ENCODE assay signal across 19 cellular contexts in the genomic region with DNA sequence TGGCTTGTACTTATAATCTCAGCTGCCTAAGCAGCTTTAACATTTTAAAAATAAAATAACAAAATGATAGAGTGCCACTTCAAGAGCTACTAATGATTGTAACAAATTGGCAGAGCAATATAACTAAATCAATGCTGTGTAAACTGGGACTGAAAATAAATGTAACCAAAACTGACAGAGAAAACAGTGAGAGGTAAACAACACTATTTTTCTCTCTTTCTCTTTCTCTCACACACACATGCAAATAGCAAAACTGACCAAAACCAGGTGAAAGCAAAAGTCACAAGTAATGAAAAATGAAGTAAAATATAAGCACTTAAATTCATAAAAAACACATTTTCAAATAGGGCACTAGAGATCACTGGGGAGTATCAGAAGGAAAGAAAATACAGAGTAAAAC.
DNase-seq lines count a peak whose midpoint lies in the region; ATAC-seq and TF ChIP-seq lines count a peak whose summit lies in the region.
"Had no signal": no experiment of that assay in that cellular context is flagged by ENCODE, and none has a peak within 500 bp of the region (broad histone marks: within the 10 kb centered on the region; RNA-seq: fewer than 3 reads in every experiment).

No MANE protein-coding gene starts in this region.

- DNase-seq in activated naive CD4-positive, alpha-beta T cell treated with anti-CD3 and anti-CD28 coated beads, Interleukin-2, amount 10 ng/mL, durations not matched to agents 7 days and 5 days = no peak
- no peak for DNase-seq in activated naive CD4-positive, alpha-beta T cell treated with anti-CD3 and anti-CD28 coated beads, Interleukin-2, amount 50 U/mL, for 72 hours (ENCODE audit: low spot score in 2 of 2)
- no peak for DNase-seq in GM23338 (ENCODE audit: low spot score)
- DNase-seq in stimulated activated naive CD8-positive, alpha-beta T cell treated with anti-CD3 and anti-CD28 coated beads, Interleukin-15, amount 100 ng/mL, for 72 hours = no peak
- no peak for DNase-seq in NCI-H345 (lab: John Stamatoyannopoulos, UW)
- DNase-seq in EL = no peak
- DNase-seq: activated CD4-positive, CD25-positive, alpha-beta regulatory T cell treated with anti-CD3 and anti-CD28 coated beads, Interleukin-2, amount 50 U/mL, for 72 hours; body of pancreas; left ventricle myocardium inferior; NCI-H1694 treated with DMSO at 0.1 percent for 48 hours; NCI-H2227 treated with DMSO at 0.1 percent for 48 hours; NCI-H82; sigmoid colon; stimulated activated CD8-positive, alpha-beta memory T cell treated with anti-CD3 and anti-CD28 coated beads, Interleukin-4, amount 100 ng/mL, for 48 hours had no signal

- no peaks in the 10 kb centered on the region for H3K4me1 ChIP-seq in GM23338 (ENCODE audit: insufficient read depth)
- H3K4me1 ChIP-seq: body of pancreas, sigmoid colon had no signal

- H2AFZ ChIP-seq in GM23338 = no peak overlapping the region

- H3K9me3 Mint-ChIP-seq in activated naive CD4-positive, alpha-beta T cell treated with anti-CD3 and anti-CD28 coated beads, Interleukin-2, amount 10 ng/mL, durations not matched to agents 7 days and 5 days = no peaks in the 10 kb centered on the region
- H3K9me3 Mint-ChIP-seq in activated naive CD4-positive, alpha-beta T cell treated with anti-CD3 and anti-CD28 coated beads, Interleukin-2, amount 50 U/mL, for 72 hours = no peaks in the 10 kb centered on the region
- no peaks in the 10 kb centered on the region for H3K9me3 Mint-ChIP-seq in GM23338
- no peaks in the 10 kb centered on the region for H3K9me3 Mint-ChIP-seq in activated T-helper 17 cell treated with anti-CD3 and anti-CD28 coated beads, Interleukin-2, amount 50 U/mL, for 72 hours
- H3K9me3 Mint-ChIP-seq in stimulated activated naive CD8-positive, alpha-beta T cell treated with anti-CD3 and anti-CD28 coated beads, Interleukin-15, amount 100 ng/mL, for 72 hours = no peaks in the 10 kb centered on the region
- H3K9me3 Mint-ChIP-seq: CD14-positive monocyte, neural crest cell had no signal

- H3K27me3 ChIP-seq in GM23338 (ENCODE audit: insufficient read depth) = no peaks in the 10 kb centered on the region
- H3K27me3 ChIP-seq: body of pancreas, sigmoid colon had no signal

- H3K27me3 Mint-ChIP-seq in activated naive CD4-positive, alpha-beta T cell treated with anti-CD3 and anti-CD28 coated beads, Interleukin-2, amount 10 ng/mL, durations not matched to agents 7 days and 5 days = no peaks in the 10 kb centered on the region
- peaks cover 1% of the 10 kb centered on the region for H3K27me3 Mint-ChIP-seq in GM23338 (ENCODE audit: insufficient read depth, low read depth, poor library complexity)
- H3K27me3 Mint-ChIP-seq in activated T-helper 17 cell treated with anti-CD3 and anti-CD28 coated beads, Interleukin-2, amount 50 U/mL, for 72 hours = no peaks in the 10 kb centered on the region
- H3K27me3 Mint-ChIP-seq in stimulated activated naive CD8-positive, alpha-beta T cell treated with anti-CD3 and anti-CD28 coated beads, Interleukin-15, amount 100 ng/mL, for 72 hours = no peaks in the 10 kb centered on the region
- H3K27me3 Mint-ChIP-seq: progenitor cell of endocrine pancreas had no signal

- no peak overlapping the region for H3K4me3 ChIP-seq in GM23338
- H3K4me3 ChIP-seq: body of pancreas, left ventricle myocardium inferior, sigmoid colon had no signal

- H3K36me3 ChIP-seq in GM23338 (ENCODE audit: insufficient read depth) = no peaks in the 10 kb centered on the region
- H3K36me3 ChIP-seq: left ventricle myocardium inferior had no signal

- peaks cover 17% of the 10 kb centered on the region for H3K4me1 Mint-ChIP-seq in activated naive CD4-positive, alpha-beta T cell treated with anti-CD3 and anti-CD28 coated beads, Interleukin-2, amount 10 ng/mL, durations not matched to agents 7 days and 5 days
- peaks cover 3% of the 10 kb centered on the region; the same call in 1 of the 3 replicates for H3K4me1 Mint-ChIP-seq in GM23338
- H3K4me1 Mint-ChIP-seq in activated T-helper 17 cell treated with anti-CD3 and anti-CD28 coated beads, Interleukin-2, amount 50 U/mL, for 72 hours = peaks cover 10% of the 10 kb centered on the region
- H3K4me1 Mint-ChIP-seq in stimulated activated naive CD8-positive, alpha-beta T cell treated with anti-CD3 and anti-CD28 coated beads, Interleukin-15, amount 100 ng/mL, for 72 hours = peaks cover 17% of the 10 kb centered on the region
- H3K4me1 Mint-ChIP-seq: neural crest cell had no signal

- no peak overlapping the region for H3K27ac ChIP-seq in GM23338 (ENCODE audit: low read depth)
- H3K27ac ChIP-seq: body of pancreas, left ventricle myocardium inferior, sigmoid colon had no signal

- no peak for ATAC-seq in activated naive CD4-positive, alpha-beta T cell treated with anti-CD3 and anti-CD28 coated beads, Interleukin-2, amount 50 U/mL, for 72 hours
- ATAC-seq in GM23338 = no peak
- no peak for ATAC-seq in activated T-helper 17 cell treated with anti-CD3 and anti-CD28 coated beads, Interleukin-2, amount 50 U/mL, for 72 hours (replicated peaks)
- no peak for ATAC-seq in stimulated activated naive CD8-positive, alpha-beta T cell treated with anti-CD3 and anti-CD28 coated beads, Interleukin-15, amount 100 ng/mL, for 72 hours
- ATAC-seq: body of pancreas, Right ventricle myocardium inferior had no signal

- H4K20me1 ChIP-seq in GM23338 (replicated peaks; ENCODE audit: insufficient read depth) = no peaks in the 10 kb centered on the region

- H3K4me2 ChIP-seq in GM23338 = no peak overlapping the region

- CTCF ChIA-PET in activated naive CD4-positive, alpha-beta T cell treated with anti-CD3 and anti-CD28 coated beads, Interleukin-2, amount 10 ng/mL, durations not matched to agents 7 days and 5 days (lab: Charles Lee) = no interaction called here

- H3K36me3 Mint-ChIP-seq in activated naive CD4-positive, alpha-beta T cell treated with anti-CD3 and anti-CD28 coated beads, Interleukin-2, amount 10 ng/mL, durations not matched to agents 7 days and 5 days = peaks cover 13% of the 10 kb centered on the region
- H3K36me3 Mint-ChIP-seq in activated naive CD4-positive, alpha-beta T cell treated with anti-CD3 and anti-CD28 coated beads, Interleukin-2, amount 50 U/mL, for 72 hours = no peaks in the 10 kb centered on the region
- peaks cover 2% of the 10 kb centered on the region; the same call in 1 of the 3 replicates for H3K36me3 Mint-ChIP-seq in GM23338 (ENCODE audit: low read depth)
- peaks cover 13% of the 10 kb centered on the region for H3K36me3 Mint-ChIP-seq in activated T-helper 17 cell treated with anti-CD3 and anti-CD28 coated beads, Interleukin-2, amount 50 U/mL, for 72 hours (ENCODE audit: low read depth)

- peak overlapping the region; percentile 86 for H3K27ac Mint-ChIP-seq in activated naive CD4-positive, alpha-beta T cell treated with anti-CD3 and anti-CD28 coated beads, Interleukin-2, amount 10 ng/mL, durations not matched to agents 7 days and 5 days
- peak overlapping the region in 1 of 2 donors; percentile 93 for H3K27ac Mint-ChIP-seq in activated naive CD4-positive, alpha-beta T cell treated with anti-CD3 and anti-CD28 coated beads, Interleukin-2, amount 50 U/mL, for 72 hours
- peak overlapping the region; percentile 63; the same call in 1 of the 2 replicates for H3K27ac Mint-ChIP-seq in GM23338
- H3K27ac Mint-ChIP-seq in activated T-helper 17 cell treated with anti-CD3 and anti-CD28 coated beads, Interleukin-2, amount 50 U/mL, for 72 hours = peak overlapping the region; percentile 69
- peak overlapping the region; percentile 80 to 87 for H3K27ac Mint-ChIP-seq in stimulated activated naive CD8-positive, alpha-beta T cell treated with anti-CD3 and anti-CD28 coated beads, Interleukin-15, amount 100 ng/mL, for 72 hours
- H3K27ac Mint-ChIP-seq: progenitor cell of endocrine pancreas had no signal

- TF ChIP-seq CTCF in GM23338 (conservative IDR thresholded peaks at IDR 0.05; ENCODE audit: low read depth in 2 of 2) = no peak

- H3K9me2 ChIP-seq in GM23338 (ENCODE audit: insufficient read depth) = no peaks in the 10 kb centered on the region

- no peaks in the 10 kb centered on the region for H3F3A ChIP-seq in GM23338 (replicated peaks; ENCODE audit: low read depth)

- peak overlapping the region; percentile 33 for H3K4me3 Mint-ChIP-seq in activated naive CD4-positive, alpha-beta T cell treated with anti-CD3 and anti-CD28 coated beads, Interleukin-2, amount 10 ng/mL, durations not matched to agents 7 days and 5 days
- no peak overlapping the region for H3K4me3 Mint-ChIP-seq in GM23338
- peak overlapping the region; percentile 59 for H3K4me3 Mint-ChIP-seq in activated T-helper 17 cell treated with anti-CD3 and anti-CD28 coated beads, Interleukin-2, amount 50 U/mL, for 72 hours
- H3K4me3 Mint-ChIP-seq in stimulated activated naive CD8-positive, alpha-beta T cell treated with anti-CD3 and anti-CD28 coated beads, Interleukin-15, amount 100 ng/mL, for 72 hours = peak overlapping the region; percentile 57 to 73
- H3K4me3 Mint-ChIP-seq: neural crest cell had no signal

- H3K79me2 ChIP-seq in GM23338 (replicated peaks; ENCODE audit: insufficient read depth) = no peaks in the 10 kb centered on the region; the same call in 1 of the 2 replicates

TF ChIP-seq in GM23338, 12 proteins besides CTCF, POLR2A, EP300 and RAD21 (continues in another document):
- TF ChIP-seq STAT1 (IDR thresholded peaks at IDR 0.05; ENCODE audit: unreplicated experiment) (no peak), ZNF114 (CRISPR knock-in tag; IDR thresholded peaks at IDR 0.05) (no peak), EZH2 (IDR thresholded peaks at IDR 0.05; ENCODE audit: low read depth, unreplicated experiment) (no peak), CREB1 (CRISPR knock-in tag; IDR thresholded peaks at IDR 0.05; ENCODE audit: low read depth) (no peak), EZH2phosphoT487 (IDR thresholded peaks at IDR 0.05; ENCODE audit: unreplicated experiment) (no peak)
